8 cellular contexts compared by ENCODE assay signal in genomic region chr15:78859971-78860733, GRCh38. TPM values are rescaled to one million over a fixed set of nuclear protein-coding genes. Genes with fewer than 3 reads are reported as not detected.
DNase-seq lines count a peak whose midpoint lies in the region; ATAC-seq and TF ChIP-seq lines count a peak whose summit lies in the region.

No MANE protein-coding gene starts in this region.

- H3K9me3 Mint-ChIP-seq in CD8-positive, alpha-beta T cell = no peaks in the 10 kb centered on the region
- H3K9me3 Mint-ChIP-seq in activated naive CD4-positive, alpha-beta T cell treated with anti-CD3 and anti-CD28 coated beads, Interleukin-2, amount 10 ng/mL, durations not matched to agents 7 days and 5 days = no peaks in the 10 kb centered on the region

- peaks cover 2% of the 10 kb centered on the region for H3K4me1 Mint-ChIP-seq in CD8-positive, alpha-beta T cell (ENCODE audit: low read depth)
- H3K4me1 Mint-ChIP-seq in activated naive CD4-positive, alpha-beta T cell treated with anti-CD3 and anti-CD28 coated beads, Interleukin-2, amount 10 ng/mL, durations not matched to agents 7 days and 5 days = peaks cover 7% of the 10 kb centered on the region

- peak overlapping the region; percentile 55 for H3K4me3 ChIP-seq in CD8-positive, alpha-beta T cell (ENCODE audit: low read depth, low read length)
- H3K4me3 ChIP-seq in SJCRH30 (peak overlapping the region; percentile 64), suprapubic skin (peak overlapping the region; percentile 44)

- H3K27me3 Mint-ChIP-seq in CD8-positive, alpha-beta T cell (ENCODE audit: low read depth) = no peaks in the 10 kb centered on the region
- peaks cover 16% of the 10 kb centered on the region for H3K27me3 Mint-ChIP-seq in activated naive CD4-positive, alpha-beta T cell treated with anti-CD3 and anti-CD28 coated beads, Interleukin-2, amount 10 ng/mL, durations not matched to agents 7 days and 5 days

- H3K4me3 Mint-ChIP-seq in CD8-positive, alpha-beta T cell = peak overlapping the region; percentile 85
- peak overlapping the region; percentile 72 for H3K4me3 Mint-ChIP-seq in activated naive CD4-positive, alpha-beta T cell treated with anti-CD3 and anti-CD28 coated beads, Interleukin-2, amount 10 ng/mL, durations not matched to agents 7 days and 5 days

- POLR2A ChIA-PET in CD8-positive, alpha-beta T cell (lab: Charles Lee) = interaction anchor here (0.7 to 3.4 kb wide), 2 partner anchors 12 to 20 kb away, joined by 6 to 25 read pairs; partner anchors contain the start of gene MORF4L1

- H3K36me3 ChIP-seq in CD8-positive, alpha-beta T cell (ENCODE audit: insufficient read depth, low read length) = no peaks in the 10 kb centered on the region
- no peaks in the 10 kb centered on the region for H3K36me3 ChIP-seq in SJCRH30
- H3K36me3 ChIP-seq in suprapubic skin = no peaks in the 10 kb centered on the region

- in situ Hi-C loops in KBM-7 (cut with MboI; ENCODE audit: low pct_unique_long_range_greater_than_20kb, low sequenced_read_pairs) = no loop called here

- intact Hi-C loops in CD8-positive, alpha-beta T cell (cut with DNase I, micrococcal nuclease) = loop anchor here (1.0 kb wide), 2 partner anchors 12 to 13 kb away; partner anchors contain the start of gene MORF4L1 (in 1 of the 2)

- ATAC-seq in CD8-positive, alpha-beta T cell = peak; percentile 83
- peak; percentile 69 for ATAC-seq in GM21447 (IDR thresholded peaks at IDR 0.05; ENCODE audit: unreplicated experiment)

- no peak for TF ChIP-seq POLR2A in suprapubic skin (IDR thresholded peaks at IDR 0.05)

- CTCF ChIA-PET in CD8-positive, alpha-beta T cell (lab: Charles Lee) = interaction anchor here (0.8 to 1.5 kb wide), 4 partner anchors 12 to 325 kb away, joined by 3 to 6 read pairs (median 5); no protein-coding TSS in a partner anchor
- CTCF ChIA-PET in activated naive CD4-positive, alpha-beta T cell treated with anti-CD3 and anti-CD28 coated beads, Interleukin-2, amount 10 ng/mL, durations not matched to agents 7 days and 5 days (lab: Charles Lee) = interaction anchor here (0.7 to 1.8 kb wide), 6 partner anchors 11 to 307 kb away, joined by 3 to 8 read pairs (median 4); partner anchors contain the start of gene MORF4L1

- peak; percentile 62 for TF ChIP-seq CTCF in CD8-positive, alpha-beta T cell (IDR thresholded peaks at IDR 0.05)
- peak; percentile 40 to 53 for TF ChIP-seq CTCF in suprapubic skin (IDR thresholded peaks at IDR 0.05)

- H3K27ac ChIP-seq in CD8-positive, alpha-beta T cell (ENCODE audit: low read depth, low read length) = no peak overlapping the region
- H3K27ac ChIP-seq in SJCRH30 (peak overlapping the region; percentile 80), suprapubic skin (peak overlapping the region; percentile 53)

- TF ChIP-seq EP300 in suprapubic skin (IDR thresholded peaks at IDR 0.05) = no peak

- no peaks in the 10 kb centered on the region for H3K4me1 ChIP-seq in CD8-positive, alpha-beta T cell (ENCODE audit: insufficient read depth, low read length)
- H3K4me1 ChIP-seq in SJCRH30 (no peaks in the 10 kb centered on the region), suprapubic skin (no peaks in the 10 kb centered on the region)

- WGBS in suprapubic skin = under 1% methylated on average over 29 of the region's 29 CpGs

- peak; percentile 28 to 77 (median 55) for DNase-seq in CD8-positive, alpha-beta T cell
- DNase-seq in KBM-7 (peak; percentile 96), SJCRH30 (peak; percentile 94 to 96), germinal center (ENCODE audit: low spot score) (peak; percentile 65), nucleus accumbens (lab: John Stamatoyannopoulos, UW) (peak in 45 of 56 donors; percentile 2 to 72 (median 33)), suprapubic skin (ENCODE audit: low spot score in 2 of 2) (peak; percentile 86)
- DNase-seq in activated naive CD4-positive, alpha-beta T cell treated with anti-CD3 and anti-CD28 coated beads, Interleukin-2, amount 10 ng/mL, durations not matched to agents 7 days and 5 days = peak; percentile 82

- no peaks in the 10 kb centered on the region for H3K27me3 ChIP-seq in CD8-positive, alpha-beta T cell (ENCODE audit: insufficient read depth, low read length)
- H3K27me3 ChIP-seq in SJCRH30 (no peaks in the 10 kb centered on the region), suprapubic skin (no peaks in the 10 kb centered on the region)

- H3K9me3 ChIP-seq in CD8-positive, alpha-beta T cell (ENCODE audit: low read length) = no peaks in the 10 kb centered on the region
- no peaks in the 10 kb centered on the region for H3K9me3 ChIP-seq in SJCRH30 (replicated peaks)
- H3K9me3 ChIP-seq in suprapubic skin = no peaks in the 10 kb centered on the region

- H3K36me3 Mint-ChIP-seq in CD8-positive, alpha-beta T cell = no peaks in the 10 kb centered on the region
- no peaks in the 10 kb centered on the region for H3K36me3 Mint-ChIP-seq in activated naive CD4-positive, alpha-beta T cell treated with anti-CD3 and anti-CD28 coated beads, Interleukin-2, amount 10 ng/mL, durations not matched to agents 7 days and 5 days

- peak overlapping the region; percentile 87 for H3K27ac Mint-ChIP-seq in CD8-positive, alpha-beta T cell
- peak overlapping the region; percentile 79 for H3K27ac Mint-ChIP-seq in activated naive CD4-positive, alpha-beta T cell treated with anti-CD3 and anti-CD28 coated beads, Interleukin-2, amount 10 ng/mL, durations not matched to agents 7 days and 5 days

RNA-seq across cellular contexts. Expression of gene MORF4L1, which starts 12.5 kb away (rescaled TPM):
- 100 to 1,000 TPM; 513 to 545 TPM for total RNA-seq in CD8-positive, alpha-beta T cell
- total RNA-seq in SJCRH30 (2014; rRNA removed; shearing (Covaris generic)) = 282 and 312 TPM in 2 replicates
- total RNA-seq in suprapubic skin = 100 to 1,000 TPM; 103 to 149 (median 127) TPM

RNA-seq across cellular contexts. Expression of gene ADAMTS7, which starts 48.9 kb away (rescaled TPM):
- not detected for total RNA-seq in CD8-positive, alpha-beta T cell
- 2.0 and 2.4 TPM in 2 replicates for total RNA-seq in SJCRH30 (2014; rRNA removed; shearing (Covaris generic))
- 1 to 10 TPM; 1.1 to 1.2 (median 1.2) TPM for total RNA-seq in suprapubic skin

Comparison
In these comparisons a context has a peak if more than half of its experiments do, and no peak if none do; other contexts are left out.
1. DNase-seq: peak in every context shown above with its lines; median percentile 96 in KBM-7; 95 in SJCRH30; 86 in suprapubic skin; 82 in activated naive CD4-positive, alpha-beta T cell treated with anti-CD3 and anti-CD28 coated beads, Interleukin-2, amount 10 ng/mL, durations not matched to agents 7 days and 5 days; 65 in germinal center; 55 in CD8-positive, alpha-beta T cell; 33 in nucleus accumbens.